ENCODE assay signal across 8 cellular contexts in the genomic region with DNA sequence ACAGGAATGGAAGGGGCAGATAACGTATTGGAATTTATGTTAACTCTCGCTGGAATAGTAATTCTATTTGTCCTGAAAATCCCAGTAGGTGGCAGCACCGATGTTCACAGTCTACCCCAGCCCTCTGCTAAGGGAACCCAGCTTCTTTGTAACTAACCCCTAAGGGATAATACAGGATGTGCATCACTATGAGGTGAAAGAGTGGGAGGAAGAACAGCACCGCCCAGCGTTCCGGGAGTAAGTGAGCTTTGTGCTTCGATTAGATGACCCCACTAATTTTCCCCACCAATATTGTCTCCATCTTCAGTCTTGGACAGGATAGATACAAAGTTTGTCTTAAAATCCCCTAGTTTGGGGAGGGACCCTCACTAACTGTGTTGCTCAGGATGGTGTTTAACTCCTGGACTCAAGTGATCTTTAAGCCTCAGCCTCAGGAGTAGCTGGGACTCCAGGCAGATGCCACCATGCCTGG. TPM values are rescaled to one million over a fixed set of nuclear protein-coding genes. Genes with fewer than 3 reads are reported as not detected.
DNase-seq lines count a peak whose midpoint lies in the region; ATAC-seq and TF ChIP-seq lines count a peak whose summit lies in the region.

No MANE protein-coding gene starts in this region.

- H3K4me1 Mint-ChIP-seq in Calu3 (ENCODE audit: low read depth, unreplicated experiment) (no peaks in the 10 kb centered on the region), natural killer cell (peaks cover 30 to 36% of the 10 kb centered on the region in 2 donors)
- H3K4me1 Mint-ChIP-seq in stimulated activated naive B cell treated with anti-CD40 and anti-IgM and Interleukin-4, amounts not matched to agents 10 μg/mL and 1 μg/mL and 100 μg/mL, for 72 hours, result peaks cover 13 to 23% of the 10 kb centered on the region in 2 donors

- H3K27ac Mint-ChIP-seq in Calu3 (ENCODE audit: unreplicated experiment) (no peak overlapping the region), natural killer cell (no peak overlapping the region)
- no peak overlapping the region for H3K27ac Mint-ChIP-seq in stimulated activated naive B cell treated with anti-CD40 and anti-IgM and Interleukin-4, amounts not matched to agents 10 μg/mL and 1 μg/mL and 100 μg/mL, for 72 hours

- CTCF ChIA-PET in Calu3 (lab: Charles Lee), result interaction anchor here (0.5 to 1.9 kb wide), 24 partner anchors 9 to 291 kb away, joined by 3 to 34 read pairs (median 4); no protein-coding TSS in a partner anchor

- no peaks in the 10 kb centered on the region for H3K36me3 Mint-ChIP-seq in Calu3 (ENCODE audit: insufficient read depth, unreplicated experiment)
- peaks cover 13% of the 10 kb centered on the region for H3K36me3 Mint-ChIP-seq in natural killer cell
- H3K36me3 Mint-ChIP-seq in stimulated activated naive B cell treated with anti-CD40 and anti-IgM and Interleukin-4, amounts not matched to agents 10 μg/mL and 1 μg/mL and 100 μg/mL, for 72 hours, result peaks cover 20% of the 10 kb centered on the region in 2 donors

- intact Hi-C loops in Calu3 (cut with micrococcal nuclease; ENCODE audit: unreplicated experiment) (loop anchor here (1.0 to 5.0 kb wide), 3 partner anchors 36 to 72 kb away; no protein-coding TSS in a partner anchor), natural killer cell (cut with micrococcal nuclease) (loop anchor here (1.0 to 5.0 kb wide), 5 partner anchors 39 to 154 kb away; no protein-coding TSS in a partner anchor)

- H3K27me3 Mint-ChIP-seq in Calu3 (ENCODE audit: unreplicated experiment), result peaks cover 18% of the 10 kb centered on the region
- H3K27me3 Mint-ChIP-seq in natural killer cell (ENCODE audit: low read depth in 2 of 2), result no peaks in the 10 kb centered on the region
- H3K27me3 Mint-ChIP-seq in stimulated activated naive B cell treated with anti-CD40 and anti-IgM and Interleukin-4, amounts not matched to agents 10 μg/mL and 1 μg/mL and 100 μg/mL, for 72 hours, result no peaks in the 10 kb centered on the region

- peak overlapping the region; percentile 73 for H3K4me3 ChIP-seq in fibroblast of pulmonary artery (replicated peaks; ENCODE audit: low read depth, low read length)

- ATAC-seq in GM21360 (IDR thresholded peaks at IDR 0.05; ENCODE audit: unreplicated experiment), result peak; percentile 76
- peak; percentile 71 to 92 (median 81) for ATAC-seq in natural killer cell
- ATAC-seq in stimulated activated naive B cell treated with anti-CD40 and anti-IgM and Interleukin-4, amounts not matched to agents 10 μg/mL and 1 μg/mL and 100 μg/mL, for 72 hours (replicated peaks), result peak; percentile 94

- DNase-seq in Calu3, result peak; percentile 78
- DNase-seq in HT-29 (ENCODE audit: low spot score), result peak; percentile 69
- DNase-seq in OCI-M1 (lab: John Stamatoyannopoulos, UW), result peak; percentile 93
- peak; percentile 65 for DNase-seq in activated T-cell treated with anti-CD3 and anti-CD28 coated beads, Interleukin-2, amount 50 U/mL, for 1 hour
- DNase-seq in fibroblast of pulmonary artery (ENCODE audit: low read depth), result peak; percentile 97
- DNase-seq in natural killer cell, result peak; percentile 48
- DNase-seq in stimulated activated naive B cell treated with anti-CD40 and anti-IgM and Interleukin-4, amounts not matched to agents 10 μg/mL and 1 μg/mL and 100 μg/mL, for 72 hours, result peak; percentile 75

- TF ChIP-seq CTCF in Calu3 (IDR thresholded peaks at IDR 0.05; ENCODE audit: unreplicated experiment) (peak; percentile 19), fibroblast of pulmonary artery (IDR thresholded peaks at IDR 0.05; ENCODE audit: low read length, missing control alignments) (peak; percentile 69), natural killer cell (IDR thresholded peaks at IDR 0.05) (peak; percentile 69)

- H3K9me3 Mint-ChIP-seq in Calu3 (ENCODE audit: low read depth, unreplicated experiment), result no peaks in the 10 kb centered on the region
- no peaks in the 10 kb centered on the region for H3K9me3 Mint-ChIP-seq in natural killer cell
- no peaks in the 10 kb centered on the region for H3K9me3 Mint-ChIP-seq in stimulated activated naive B cell treated with anti-CD40 and anti-IgM and Interleukin-4, amounts not matched to agents 10 μg/mL and 1 μg/mL and 100 μg/mL, for 72 hours

- no peak overlapping the region for H3K4me3 Mint-ChIP-seq in Calu3 (ENCODE audit: low read depth, unreplicated experiment)
- H3K4me3 Mint-ChIP-seq in natural killer cell, result no peak overlapping the region
- no peak overlapping the region for H3K4me3 Mint-ChIP-seq in stimulated activated naive B cell treated with anti-CD40 and anti-IgM and Interleukin-4, amounts not matched to agents 10 μg/mL and 1 μg/mL and 100 μg/mL, for 72 hours

- BruUV-seq in Calu3 (replicated peaks; lab: Mats Ljungman, UMichigan), result no TSS peak

RNA-seq across cellular contexts. Expression of a gene that starts 2.7 kb away (rescaled TPM):
- total RNA-seq in Calu3 (2022) (0.37 TPM in 1 of 2 replicates, not detected in the other), natural killer cell (100 to 1,000 TPM; 406 to 534 (median 427) TPM)
- not detected in 2 replicates for total RNA-seq in HT-29 (2014; rRNA removed; shearing (Covaris generic))

Comparison
In these comparisons a context has a peak if more than half of its experiments do, and no peak if none do; other contexts are left out.
1. Peak in every context shown above with its lines: DNase-seq, ATAC-seq and H3K4me3 ChIP-seq.
2. CTCF ChIP-seq: peak in every context shown above with its lines; median percentile 69 in fibroblast of pulmonary artery; 69 in natural killer cell; 19 in Calu3.
3. RNA of a gene that starts 2.7 kb away (total RNA-seq): 406 to 534 TPM in natural killer cell; 0.37 TPM in Calu3 and not detected in HT-29; every median in the first group is over 100 times any median in the second.